1 cellular context compared by ENCODE assay signal in the genomic region with DNA sequence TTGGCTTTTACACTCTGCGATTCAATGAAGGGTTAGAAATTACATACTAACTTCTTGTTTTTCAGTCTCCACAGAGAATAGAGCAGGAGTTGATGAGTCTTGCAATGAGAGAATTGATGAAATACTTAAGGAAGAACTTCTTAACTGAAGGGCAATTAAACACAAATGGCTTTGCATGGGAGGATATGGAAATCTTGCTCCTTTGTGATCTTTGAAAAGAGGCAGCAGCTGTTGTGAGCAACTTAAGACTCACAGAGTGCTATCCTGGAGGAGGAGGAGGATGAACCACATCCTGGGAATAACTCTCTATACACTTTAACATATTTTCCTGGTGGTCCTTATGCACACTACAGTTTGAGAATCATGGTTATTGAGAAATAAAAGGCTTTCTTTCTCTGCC.
TF ChIP-seq lines count a peak whose summit lies in the region.

No MANE protein-coding gene starts in this region.

TF ChIP-seq in H1, 55 proteins besides CTCF, POLR2A, EP300 and RAD21 (continued from another document):
- TF ChIP-seq, protein P1, sequence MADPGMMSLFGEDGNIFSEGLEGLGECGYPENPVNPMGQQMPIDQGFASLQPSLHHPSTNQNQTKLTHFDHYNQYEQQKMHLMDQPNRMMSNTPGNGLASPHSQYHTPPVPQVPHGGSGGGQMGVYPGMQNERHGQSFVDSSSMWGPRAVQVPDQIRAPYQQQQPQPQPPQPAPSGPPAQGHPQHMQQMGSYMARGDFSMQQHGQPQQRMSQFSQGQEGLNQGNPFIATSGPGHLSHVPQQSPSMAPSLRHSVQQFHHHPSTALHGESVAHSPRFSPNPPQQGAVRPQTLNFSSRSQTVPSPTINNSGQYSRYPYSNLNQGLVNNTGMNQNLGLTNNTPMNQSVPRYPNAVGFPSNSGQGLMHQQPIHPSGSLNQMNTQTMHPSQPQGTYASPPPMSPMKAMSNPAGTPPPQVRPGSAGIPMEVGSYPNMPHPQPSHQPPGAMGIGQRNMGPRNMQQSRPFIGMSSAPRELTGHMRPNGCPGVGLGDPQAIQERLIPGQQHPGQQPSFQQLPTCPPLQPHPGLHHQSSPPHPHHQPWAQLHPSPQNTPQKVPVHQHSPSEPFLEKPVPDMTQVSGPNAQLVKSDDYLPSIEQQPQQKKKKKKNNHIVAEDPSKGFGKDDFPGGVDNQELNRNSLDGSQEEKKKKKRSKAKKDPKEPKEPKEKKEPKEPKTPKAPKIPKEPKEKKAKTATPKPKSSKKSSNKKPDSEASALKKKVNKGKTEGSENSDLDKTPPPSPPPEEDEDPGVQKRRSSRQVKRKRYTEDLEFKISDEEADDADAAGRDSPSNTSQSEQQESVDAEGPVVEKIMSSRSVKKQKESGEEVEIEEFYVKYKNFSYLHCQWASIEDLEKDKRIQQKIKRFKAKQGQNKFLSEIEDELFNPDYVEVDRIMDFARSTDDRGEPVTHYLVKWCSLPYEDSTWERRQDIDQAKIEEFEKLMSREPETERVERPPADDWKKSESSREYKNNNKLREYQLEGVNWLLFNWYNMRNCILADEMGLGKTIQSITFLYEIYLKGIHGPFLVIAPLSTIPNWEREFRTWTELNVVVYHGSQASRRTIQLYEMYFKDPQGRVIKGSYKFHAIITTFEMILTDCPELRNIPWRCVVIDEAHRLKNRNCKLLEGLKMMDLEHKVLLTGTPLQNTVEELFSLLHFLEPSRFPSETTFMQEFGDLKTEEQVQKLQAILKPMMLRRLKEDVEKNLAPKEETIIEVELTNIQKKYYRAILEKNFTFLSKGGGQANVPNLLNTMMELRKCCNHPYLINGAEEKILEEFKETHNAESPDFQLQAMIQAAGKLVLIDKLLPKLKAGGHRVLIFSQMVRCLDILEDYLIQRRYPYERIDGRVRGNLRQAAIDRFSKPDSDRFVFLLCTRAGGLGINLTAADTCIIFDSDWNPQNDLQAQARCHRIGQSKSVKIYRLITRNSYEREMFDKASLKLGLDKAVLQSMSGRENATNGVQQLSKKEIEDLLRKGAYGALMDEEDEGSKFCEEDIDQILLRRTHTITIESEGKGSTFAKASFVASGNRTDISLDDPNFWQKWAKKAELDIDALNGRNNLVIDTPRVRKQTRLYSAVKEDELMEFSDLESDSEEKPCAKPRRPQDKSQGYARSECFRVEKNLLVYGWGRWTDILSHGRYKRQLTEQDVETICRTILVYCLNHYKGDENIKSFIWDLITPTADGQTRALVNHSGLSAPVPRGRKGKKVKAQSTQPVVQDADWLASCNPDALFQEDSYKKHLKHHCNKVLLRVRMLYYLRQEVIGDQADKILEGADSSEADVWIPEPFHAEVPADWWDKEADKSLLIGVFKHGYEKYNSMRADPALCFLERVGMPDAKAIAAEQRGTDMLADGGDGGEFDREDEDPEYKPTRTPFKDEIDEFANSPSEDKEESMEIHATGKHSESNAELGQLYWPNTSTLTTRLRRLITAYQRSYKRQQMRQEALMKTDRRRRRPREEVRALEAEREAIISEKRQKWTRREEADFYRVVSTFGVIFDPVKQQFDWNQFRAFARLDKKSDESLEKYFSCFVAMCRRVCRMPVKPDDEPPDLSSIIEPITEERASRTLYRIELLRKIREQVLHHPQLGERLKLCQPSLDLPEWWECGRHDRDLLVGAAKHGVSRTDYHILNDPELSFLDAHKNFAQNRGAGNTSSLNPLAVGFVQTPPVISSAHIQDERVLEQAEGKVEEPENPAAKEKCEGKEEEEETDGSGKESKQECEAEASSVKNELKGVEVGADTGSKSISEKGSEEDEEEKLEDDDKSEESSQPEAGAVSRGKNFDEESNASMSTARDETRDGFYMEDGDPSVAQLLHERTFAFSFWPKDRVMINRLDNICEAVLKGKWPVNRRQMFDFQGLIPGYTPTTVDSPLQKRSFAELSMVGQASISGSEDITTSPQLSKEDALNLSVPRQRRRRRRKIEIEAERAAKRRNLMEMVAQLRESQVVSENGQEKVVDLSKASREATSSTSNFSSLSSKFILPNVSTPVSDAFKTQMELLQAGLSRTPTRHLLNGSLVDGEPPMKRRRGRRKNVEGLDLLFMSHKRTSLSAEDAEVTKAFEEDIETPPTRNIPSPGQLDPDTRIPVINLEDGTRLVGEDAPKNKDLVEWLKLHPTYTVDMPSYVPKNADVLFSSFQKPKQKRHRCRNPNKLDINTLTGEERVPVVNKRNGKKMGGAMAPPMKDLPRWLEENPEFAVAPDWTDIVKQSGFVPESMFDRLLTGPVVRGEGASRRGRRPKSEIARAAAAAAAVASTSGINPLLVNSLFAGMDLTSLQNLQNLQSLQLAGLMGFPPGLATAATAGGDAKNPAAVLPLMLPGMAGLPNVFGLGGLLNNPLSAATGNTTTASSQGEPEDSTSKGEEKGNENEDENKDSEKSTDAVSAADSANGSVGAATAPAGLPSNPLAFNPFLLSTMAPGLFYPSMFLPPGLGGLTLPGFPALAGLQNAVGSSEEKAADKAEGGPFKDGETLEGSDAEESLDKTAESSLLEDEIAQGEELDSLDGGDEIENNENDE (IDR thresholded peaks at IDR 0.05; ENCODE audit: insufficient replicate concordance, low read length) = no peak
- no peak for TF ChIP-seq RBBP5 (IDR thresholded peaks at IDR 0.05; ENCODE audit: borderline replicate concordance, low read depth, low read length)
- TF ChIP-seq TAF1 (IDR thresholded peaks at IDR 0.05; ENCODE audit: low read depth, low read length) = no peak
- TF ChIP-seq SIN3A (conservative IDR thresholded peaks at IDR 0.05 in 1 of 2, IDR thresholded peaks at IDR 0.05 in 1 of 2; ENCODE audit: low read depth in 1 of 2, low read length in 2 of 2) = no peak
- TF ChIP-seq CREB1 (IDR thresholded peaks at IDR 0.05) = no peak
- TF ChIP-seq ASH2L (IDR thresholded peaks at IDR 0.05; ENCODE audit: low read length) = no peak
- no peak for TF ChIP-seq SP1 (IDR thresholded peaks at IDR 0.05; ENCODE audit: low read depth, low read length)
- no peak for TF ChIP-seq NANOG (IDR thresholded peaks at IDR 0.05; ENCODE audit: insufficient read depth, low read depth, low read length, poor library complexity, severe bottlenecking)
- no peak for TF ChIP-seq SP4 (IDR thresholded peaks at IDR 0.05; ENCODE audit: low read length)
- TF ChIP-seq, protein P2, sequence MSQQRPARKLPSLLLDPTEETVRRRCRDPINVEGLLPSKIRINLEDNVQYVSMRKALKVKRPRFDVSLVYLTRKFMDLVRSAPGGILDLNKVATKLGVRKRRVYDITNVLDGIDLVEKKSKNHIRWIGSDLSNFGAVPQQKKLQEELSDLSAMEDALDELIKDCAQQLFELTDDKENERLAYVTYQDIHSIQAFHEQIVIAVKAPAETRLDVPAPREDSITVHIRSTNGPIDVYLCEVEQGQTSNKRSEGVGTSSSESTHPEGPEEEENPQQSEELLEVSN (IDR thresholded peaks at IDR 0.05) = no peak
- TF ChIP-seq, protein P3, sequence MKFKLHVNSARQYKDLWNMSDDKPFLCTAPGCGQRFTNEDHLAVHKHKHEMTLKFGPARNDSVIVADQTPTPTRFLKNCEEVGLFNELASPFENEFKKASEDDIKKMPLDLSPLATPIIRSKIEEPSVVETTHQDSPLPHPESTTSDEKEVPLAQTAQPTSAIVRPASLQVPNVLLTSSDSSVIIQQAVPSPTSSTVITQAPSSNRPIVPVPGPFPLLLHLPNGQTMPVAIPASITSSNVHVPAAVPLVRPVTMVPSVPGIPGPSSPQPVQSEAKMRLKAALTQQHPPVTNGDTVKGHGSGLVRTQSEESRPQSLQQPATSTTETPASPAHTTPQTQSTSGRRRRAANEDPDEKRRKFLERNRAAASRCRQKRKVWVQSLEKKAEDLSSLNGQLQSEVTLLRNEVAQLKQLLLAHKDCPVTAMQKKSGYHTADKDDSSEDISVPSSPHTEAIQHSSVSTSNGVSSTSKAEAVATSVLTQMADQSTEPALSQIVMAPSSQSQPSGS (IDR thresholded peaks at IDR 0.05; ENCODE audit: low read length) = no peak
- no peak for TF ChIP-seq CBX8 (IDR thresholded peaks at IDR 0.05; ENCODE audit: borderline replicate concordance, low read depth, low read length)
- TF ChIP-seq ZNF274 (IDR thresholded peaks at IDR 0.05; ENCODE audit: borderline replicate concordance, extremely low read depth, low read length) = no peak
- TF ChIP-seq GABPA (IDR thresholded peaks at IDR 0.05; ENCODE audit: borderline replicate concordance, insufficient read depth, low read length) = no peak
TF ChIP-seq in H1: peak in this region for 0.
